Comparison of ENCODE assay signal across 15 cellular contexts in genomic region chr22:35379146-35379993, GRCh38. TPM values are rescaled to one million over a fixed set of nuclear protein-coding genes. Genes with fewer than 3 reads are reported as not detected.
DNase-seq lines count a peak whose midpoint lies in the region; ATAC-seq and TF ChIP-seq lines count a peak whose summit lies in the region.
"Had no signal": no experiment of that assay in that cellular context is flagged by ENCODE, and none has a peak within 500 bp of the region (broad histone marks: within the 10 kb centered on the region; RNA-seq: fewer than 3 reads in every experiment).

No MANE protein-coding gene starts in this region.

- H3K4me1 Mint-ChIP-seq in CD14-positive monocyte: peaks cover 85% of the 10 kb centered on the region

- H3K27me3 Mint-ChIP-seq in CD14-positive monocyte (ENCODE audit: low read depth in 3 of 3): peaks cover 6 to 11% (median 7%) of the 10 kb centered on the region in 3 donors

- no peak overlapping the region for H3K9ac ChIP-seq in trophoblast cell (ENCODE audit: low read length)

- in situ Hi-C loops in ACHN (cut with HindIII; ENCODE audit: low pct_ligation_motif_present, low pct_unique_long_range_greater_than_20kb, low sequenced_read_pairs): no loop called here

- peak; percentile 69 for ATAC-seq in left colon
- ATAC-seq: activated naive CD4-positive, alpha-beta T cell treated with anti-CD3 and anti-CD28 coated beads, Interleukin-2, amount 50 U/mL, for 72 hours had no signal

- H3K79me2 ChIP-seq in trophoblast cell (ENCODE audit: control insufficient read depth, insufficient read depth, low read length, poor library complexity): peaks cover 7% of the 10 kb centered on the region

- no peak overlapping the region for H2AK5ac ChIP-seq in trophoblast cell (ENCODE audit: low read length)

- no peak overlapping the region for H4K12ac ChIP-seq in trophoblast cell (ENCODE audit: low read depth, low read length)

- H3K23ac ChIP-seq in trophoblast cell (ENCODE audit: low read length): no peak overlapping the region

- peak overlapping the region; percentile 67 for H2BK5ac ChIP-seq in trophoblast cell (ENCODE audit: low read depth, low read length, poor library complexity)

- TF ChIP-seq CTCF in CD14-positive monocyte (IDR thresholded peaks at IDR 0.05): no peak
- TF ChIP-seq CTCF in RWPE1 (conservative IDR thresholded peaks at IDR 0.05; ENCODE audit: low read depth): no peak

- CTCF ChIA-PET in RWPE1 (lab: Yijun Ruan, JAX): interaction anchor here (0.5 kb wide), 1 partner anchor 248 kb away, joined by 5 read pairs; no protein-coding TSS in a partner anchor

- no peak overlapping the region for H3K4me3 Mint-ChIP-seq in CD14-positive monocyte

- H2BK12ac ChIP-seq in trophoblast cell (ENCODE audit: low read length): peak overlapping the region; percentile 55

- H3K36me3 ChIP-seq in trophoblast cell (ENCODE audit: control insufficient read depth in 1 of 2, insufficient read depth in 2 of 2, low read length in 2 of 2): peaks cover 8 to 9% of the 10 kb centered on the region in 2 experiments

- no peaks in the 10 kb centered on the region for H3K9me3 ChIP-seq in trophoblast cell (ENCODE audit: insufficient read depth, low read depth, low read length)
- H3K9me3 ChIP-seq: MG63 had no signal

- no CpG with 5 or more reads among the region's 10 CpGs for WGBS in trophoblast cell (ENCODE audit: extremely low coverage, insufficient coverage, insufficient read length)

- peaks cover 0 to 2% (median 0%) of the 10 kb centered on the region in 7 donors for H3K9me3 Mint-ChIP-seq in CD14-positive monocyte
- H3K9me3 Mint-ChIP-seq: activated naive CD4-positive, alpha-beta T cell treated with anti-CD3 and anti-CD28 coated beads, Interleukin-2, amount 50 U/mL, for 72 hours had no signal

- H3K36me3 Mint-ChIP-seq in CD14-positive monocyte: peaks cover 18 to 22% of the 10 kb centered on the region in 2 donors
- H3K36me3 Mint-ChIP-seq: activated naive CD4-positive, alpha-beta T cell treated with anti-CD3 and anti-CD28 coated beads, Interleukin-2, amount 50 U/mL, for 72 hours had no signal

- no peaks in the 10 kb centered on the region for H3K27me3 ChIP-seq in trophoblast cell (ENCODE audit: insufficient read depth, low read length)
- H3K27me3 ChIP-seq: MG63 had no signal

- peak overlapping the region; percentile 61 for H2BK120ac ChIP-seq in trophoblast cell (ENCODE audit: insufficient read depth, low read length, poor library complexity)

- H4K8ac ChIP-seq in trophoblast cell (ENCODE audit: low read depth, low read length): peak overlapping the region; percentile 30

- H3K27ac ChIP-seq in RWPE1 (peak overlapping the region; percentile 73), trophoblast cell (ENCODE audit: low read depth, low read length) (peak overlapping the region; percentile 90)

- H4K91ac ChIP-seq in trophoblast cell (ENCODE audit: low read depth, low read length): peak overlapping the region; percentile 87

- POLR2A ChIA-PET in RWPE1 (lab: Yijun Ruan, JAX; ENCODE audit: low non-redundant PET): interaction anchor here (0.6 kb wide), 1 partner anchor 353 kb away, joined by 5 read pairs; no protein-coding TSS in a partner anchor

- intact Hi-C loops in CD14-positive monocyte (cut with micrococcal nuclease) (loop anchor here in 1 of 2 donors (5.0 kb wide), 1 partner anchor 33 kb away; no protein-coding TSS in a partner anchor), left colon (cut with DNase I, micrococcal nuclease) (no loop called here)

- peak overlapping the region; percentile 7 for H3K14ac ChIP-seq in trophoblast cell (ENCODE audit: low read length)

- no peak overlapping the region for H2AFZ ChIP-seq in trophoblast cell (ENCODE audit: insufficient read depth, low read length, poor library complexity)

- no peak for DNase-seq in CD14-positive monocyte (ENCODE audit: low spot score)
- no peak for DNase-seq in RWPE1 (ENCODE audit: low spot score)
- peak; percentile 60 to 79 for DNase-seq in left colon
- peak; percentile 93 to 95 for DNase-seq in trophoblast cell
- no peak for DNase-seq in stimulated activated CD4-positive, alpha-beta T cell treated with anti-CD3 and anti-CD28 coated beads, Interleukin-4, amount 100 ng/mL, for 24 hours
- DNase-seq in ACHN: no peak
- DNase-seq in stimulated activated CD4-positive, alpha-beta T cell treated with anti-CD3 and anti-CD28 coated beads, Interleukin-2, amount 100 ng/mL, for 48 hours: no peak
- DNase-seq in NCI-H2196 (lab: John Stamatoyannopoulos, UW; ENCODE audit: unreplicated experiment): no peak
- DNase-seq: activated CD4-positive, alpha-beta T cell treated with anti-CD3 and anti-CD28 coated beads for 4 hours; activated CD8-positive, alpha-beta memory T cell treated with anti-CD3 and anti-CD28 coated beads, Interleukin-2, amount 50 U/mL, for 48 hours; effector memory CD4-positive, alpha-beta T cell; MG63; Right ventricle myocardium superior; substantia nigra had no signal

- H3K4me3 ChIP-seq in trophoblast cell (ENCODE audit: low read depth, low read length): no peak overlapping the region
- H3K4me3 ChIP-seq: MG63 had no signal

- H3K4me2 ChIP-seq in trophoblast cell (ENCODE audit: low read length): peak overlapping the region; percentile 4

- H3K18ac ChIP-seq in trophoblast cell (ENCODE audit: low read length): peak overlapping the region; percentile 22

- peak overlapping the region in 6 of 7 donors; percentile 22 to 96 (median 92) for H3K27ac Mint-ChIP-seq in CD14-positive monocyte
- H3K27ac Mint-ChIP-seq: activated naive CD4-positive, alpha-beta T cell treated with anti-CD3 and anti-CD28 coated beads, Interleukin-2, amount 50 U/mL, for 72 hours had no signal

- H3K79me1 ChIP-seq in trophoblast cell (ENCODE audit: low read length): peaks cover 43% of the 10 kb centered on the region

- H3K4me1 ChIP-seq in trophoblast cell (ENCODE audit: control insufficient read depth in 1 of 2, insufficient read depth in 2 of 2, low read length in 2 of 2): peaks cover 22 to 33% of the 10 kb centered on the region in 2 experiments

- no peak overlapping the region for H3K4ac ChIP-seq in trophoblast cell (ENCODE audit: low read depth, low read length)

RNA-seq across cellular contexts. Expression of gene HMOX1, which starts 1.5 kb away (rescaled TPM):
- polyA plus RNA-seq in CD14-positive monocyte: 100 to 1,000 TPM; 180 to 233 TPM
- 10 to 100 TPM; 29.5 to 52.3 TPM for total RNA-seq in left colon
- polyA plus RNA-seq in trophoblast cell (2013): 298 and 341 TPM in 2 replicates

RNA-seq across cellular contexts. Expression of gene MCM5, which starts 20.6 kb away (rescaled TPM):
- polyA plus RNA-seq in CD14-positive monocyte: 10 to 100 TPM; 23.4 to 25.5 TPM
- 10 to 100 TPM; 17.2 to 32.0 TPM for total RNA-seq in left colon
- polyA plus RNA-seq in trophoblast cell (2013): 35.5 and 35.9 TPM in 2 replicates

Comparison
In these comparisons a context has a peak if more than half of its experiments do, and no peak if none do; other contexts are left out.
1. DNase-seq: peak in left colon (2 of 2) and trophoblast cell (2 of 2); none in CD14-positive monocyte (single experiment), RWPE1 (single experiment), stimulated activated CD4-positive, alpha-beta T cell treated with anti-CD3 and anti-CD28 coated beads, Interleukin-4, amount 100 ng/mL, for 24 hours (single experiment), ACHN (single experiment), stimulated activated CD4-positive, alpha-beta T cell treated with anti-CD3 and anti-CD28 coated beads, Interleukin-2, amount 100 ng/mL, for 48 hours (0 of 2) and NCI-H2196 (single experiment).